ENCODE assay signal across 8 cellular contexts in genomic region chr5:177447611-177448243, GRCh38. TPM values are rescaled to one million over a fixed set of nuclear protein-coding genes. Genes with fewer than 3 reads are reported as not detected.
DNase-seq lines count a peak whose midpoint lies in the region; ATAC-seq and TF ChIP-seq lines count a peak whose summit lies in the region.

No MANE protein-coding gene starts in this region.

- H3K4me3 ChIP-seq in neural cell (ENCODE audit: low read length), result peak overlapping the region; percentile 97

- peak overlapping the region; percentile 91 for H3K9ac ChIP-seq in neural cell (ENCODE audit: low read length)

- TF ChIP-seq CTCF in VCaP (conservative IDR thresholded peaks at IDR 0.05) (no peak), neural cell (IDR thresholded peaks at IDR 0.05; ENCODE audit: poor library complexity, severe bottlenecking) (no peak)

- TF ChIP-seq EP300 in neural cell (conservative IDR thresholded peaks at IDR 0.05; ENCODE audit: poor library complexity, severe bottlenecking), result no peak

- no peak for TF ChIP-seq RAD21 in neural cell (conservative IDR thresholded peaks at IDR 0.05)

- H3K79me2 ChIP-seq in neural cell (replicated peaks; ENCODE audit: insufficient read depth, low read length), result peaks cover 36% of the 10 kb centered on the region

- H3K27me3 ChIP-seq in neural cell (ENCODE audit: insufficient read depth, low read depth, low read length), result no peaks in the 10 kb centered on the region

- H4K20me1 ChIP-seq in neural cell (ENCODE audit: insufficient read depth), result no peaks in the 10 kb centered on the region

- no peak for ATAC-seq in HG03571 (IDR thresholded peaks at IDR 0.05; ENCODE audit: unreplicated experiment)
- ATAC-seq in HG03439 (IDR thresholded peaks at IDR 0.05; ENCODE audit: unreplicated experiment), result no peak
- ATAC-seq in HG02642 (IDR thresholded peaks at IDR 0.05; ENCODE audit: poor library complexity, unreplicated experiment), result no peak

- H3K4me2 ChIP-seq in neural cell (ENCODE audit: low read length), result peak overlapping the region; percentile 92

- H2AFZ ChIP-seq in neural cell (ENCODE audit: low read depth, low read length), result no peak overlapping the region

- no peaks in the 10 kb centered on the region for H3F3A ChIP-seq in neural cell (ENCODE audit: insufficient read depth, low read length, poor library complexity, severe bottlenecking)

- no peaks in the 10 kb centered on the region for H3K36me3 ChIP-seq in neural cell (ENCODE audit: insufficient read depth, low read length)

- peak overlapping the region; percentile 97 for H3K27ac ChIP-seq in VCaP
- H3K27ac ChIP-seq in neural cell (ENCODE audit: low read length), result peak overlapping the region; percentile 70

- DNase-seq in COR-L47 (lab: John Stamatoyannopoulos, UW) (peak; percentile 17), HS-27A (ENCODE audit: low read depth) (peak; percentile 75), fibroblast of peridontal ligament (ENCODE audit: extremely low read depth) (peak; percentile 73)

- H3K9me2 ChIP-seq in neural cell (ENCODE audit: insufficient read depth, low read length), result no peaks in the 10 kb centered on the region

- H3K9me3 ChIP-seq in neural cell (ENCODE audit: low read length), result no peaks in the 10 kb centered on the region

TF ChIP-seq in neural cell, 6 proteins besides CTCF, POLR2A, EP300 and RAD21:
- TF ChIP-seq REST (IDR thresholded peaks at IDR 0.05; ENCODE audit: borderline replicate concordance) (no peak), TAF1 (IDR thresholded peaks at IDR 0.05; ENCODE audit: low read depth) (no peak), MXI1 (conservative IDR thresholded peaks at IDR 0.05; ENCODE audit: poor library complexity, severe bottlenecking) (no peak), POLR2AphosphoS5 (IDR thresholded peaks at IDR 0.05) (no peak), SMC3 (conservative IDR thresholded peaks at IDR 0.05; ENCODE audit: poor library complexity) (no peak), EZH2 (IDR thresholded peaks at IDR 0.05; ENCODE audit: borderline replicate concordance, insufficient read depth, low read length, poor library complexity, severe bottlenecking) (no peak)

RNA-seq across cellular contexts. Expression of gene PRR7, which starts 1.1 kb away (rescaled TPM):
- 44.1 and 46.6 TPM in 2 replicates for polyA plus RNA-seq in neural cell
- 25.1 and 28.8 TPM in 2 replicates for polyA minus RNA-seq in neural cell

RNA-seq across cellular contexts. Expression of gene GRK6, which starts 21.3 kb away (rescaled TPM):
- 22.6 and 26.5 TPM in 2 replicates for polyA plus RNA-seq in neural cell
- 38.1 and 38.5 TPM in 2 replicates for polyA minus RNA-seq in neural cell

RNA-seq across cellular contexts. Expression of gene DBN1, which starts 25.7 kb away (rescaled TPM):
- polyA plus RNA-seq in neural cell, result 319 and 353 TPM in 2 replicates
- polyA minus RNA-seq in neural cell, result 348 and 404 TPM in 2 replicates

RNA-seq across cellular contexts. Expression of gene F12, which starts 38.4 kb away (rescaled TPM):
- polyA plus RNA-seq in neural cell, result 1.4 and 7.8 TPM in 2 replicates
- polyA minus RNA-seq in neural cell, result 2.9 and 3.6 TPM in 2 replicates

RNA-seq across cellular contexts. Expression of gene PFN3, which starts 47.3 kb away (rescaled TPM):
- polyA plus RNA-seq in neural cell, result not detected in 2 replicates
- polyA minus RNA-seq in neural cell, result not detected in 2 replicates

Comparison
In these comparisons a context has a peak if more than half of its experiments do, and no peak if none do; other contexts are left out.
1. DNase-seq: peak in every context shown above with its lines; median percentile 75 in HS-27A; 73 in fibroblast of peridontal ligament; 17 in COR-L47.